Comparison of ENCODE assay signal across 8 cellular contexts in genomic region chrX:109733658-109734022, GRCh38. TPM values are rescaled to one million over a fixed set of nuclear protein-coding genes. Genes with fewer than 3 reads are reported as not detected.
DNase-seq lines count a peak whose midpoint lies in the region; ATAC-seq, FAIRE-seq and TF ChIP-seq lines count a peak whose summit lies in the region.

No MANE protein-coding gene starts in this region.

- H3F3A ChIP-seq in GM23248 (ENCODE audit: insufficient read depth) = peaks cover 17% of the 10 kb centered on the region

- H3K27ac ChIP-seq in GM23248 (peak overlapping the region; percentile 80), WERI-Rb-1 (peak overlapping the region; percentile 41; the same call in 1 of the 2 replicates), gastroesophageal sphincter (peak overlapping the region; percentile 48 to 88 (median 86)), small intestine (ENCODE audit: low read depth in 1 of 2, low read length in 1 of 2) (peak overlapping the region; percentile 60 to 83)

- peak overlapping the region; percentile 93 for H2AFZ ChIP-seq in GM23248

- H3K79me2 ChIP-seq in GM23248 (ENCODE audit: insufficient read depth) = peaks cover 44% of the 10 kb centered on the region

- TF ChIP-seq POLR2A in gastroesophageal sphincter (IDR thresholded peaks at IDR 0.05) = no peak

- no peak for TF ChIP-seq EP300 in gastroesophageal sphincter (IDR thresholded peaks at IDR 0.05)

- no peaks in the 10 kb centered on the region for H3K9me2 ChIP-seq in GM23248 (ENCODE audit: insufficient read depth)

- H3K4me2 ChIP-seq in GM23248 (ENCODE audit: unreplicated experiment) = peak overlapping the region; percentile 88

- in situ Hi-C loops in GM23248 (cut with MboI) = no loop called here

- ATAC-seq in gastroesophageal sphincter = peak; percentile 21

- H3K4me3 ChIP-seq in GM23248 (peak overlapping the region; percentile 95), WERI-Rb-1 (ENCODE audit: low read depth, low read length) (peak overlapping the region; percentile 59), gastroesophageal sphincter (peak overlapping the region; percentile 76 to 90), small intestine (ENCODE audit: low read depth in 1 of 2, low read length in 2 of 2) (peak overlapping the region in 1 of 2 donors; percentile 77)

- H3K36me3 ChIP-seq in GM23248 (ENCODE audit: low read depth) (no peaks in the 10 kb centered on the region), WERI-Rb-1 (no peaks in the 10 kb centered on the region), gastroesophageal sphincter (no peaks in the 10 kb centered on the region), small intestine (ENCODE audit: control insufficient read depth in 2 of 2, insufficient read depth in 2 of 2, low read length in 2 of 2) (no peaks in the 10 kb centered on the region)

- no peak for FAIRE-seq in small intestine (lab: Jason Lieb, UNC)

- no peaks in the 10 kb centered on the region for H4K20me1 ChIP-seq in GM23248 (ENCODE audit: insufficient read depth)

- DNase-seq in GM23248 (no peak), WERI-Rb-1 (no peak), small intestine (no peak), occipital lobe (lab: John Stamatoyannopoulos, UW) (no peak), HPDE6-E6E7 (ENCODE audit: extremely low spot score) (no peak), ureter (ENCODE audit: low spot score) (no peak)
- no peak for DNase-seq in stimulated activated CD4-positive, alpha-beta T cell treated with anti-CD3 and anti-CD28 coated beads, Interleukin-4, amount 100 ng/mL, for 1 hour

- H3K9me3 ChIP-seq in GM23248 (ENCODE audit: low read depth) = no peaks in the 10 kb centered on the region
- no peaks in the 10 kb centered on the region for H3K9me3 ChIP-seq in WERI-Rb-1 (ENCODE audit: severe bottlenecking)
- no peaks in the 10 kb centered on the region for H3K9me3 ChIP-seq in gastroesophageal sphincter
- H3K9me3 ChIP-seq in small intestine (ENCODE audit: control insufficient read depth, low read depth) = no peaks in the 10 kb centered on the region

- H3K4me1 ChIP-seq in GM23248 (ENCODE audit: insufficient read depth) (0 out of 2 replicates have a peak, but pooled peaks cover 5% of the 10 kb centered on the region), gastroesophageal sphincter (peaks cover 0 to 8% (median 0%) of the 10 kb centered on the region in 3 donors), small intestine (ENCODE audit: control insufficient read depth in 2 of 2, insufficient read depth in 1 of 2, low read depth in 1 of 2, low read length in 1 of 2) (no peaks in the 10 kb centered on the region)

- H3K9ac ChIP-seq in GM23248 = peak overlapping the region; percentile 93

- 3 to 6% methylated on average over 9 to 10 of the region's 10 CpGs for WGBS in GM23248 (ENCODE audit: low coverage in 1 of 2, low lambda C conversion rate in 2 of 2, missing lambda C conversion rate in 2 of 2), 2 experiments
- WGBS in gastroesophageal sphincter (ENCODE audit: low coverage in 1 of 2), 2 donors = 54% methylated on average over 4 of the region's 10 CpGs; no CpG with 5 or more reads in 1 of the 2 donors
- 17 to 39% (median 18%) methylated on average over 10 of the region's 10 CpGs for WGBS in small intestine, 3 donors

- no peak for TF ChIP-seq CTCF in WERI-Rb-1 (IDR thresholded peaks at IDR 0.05; ENCODE audit: low read depth, low read length)
- no peak for TF ChIP-seq CTCF in gastroesophageal sphincter (IDR thresholded peaks at IDR 0.05)

- H3K27me3 ChIP-seq in GM23248 (replicated peaks; ENCODE audit: insufficient read depth) (no peaks in the 10 kb centered on the region), WERI-Rb-1 (ENCODE audit: insufficient read depth, low read depth, severe bottlenecking) (peaks cover 23% of the 10 kb centered on the region), gastroesophageal sphincter (no peaks in the 10 kb centered on the region), small intestine (ENCODE audit: control insufficient read depth in 2 of 2, insufficient read depth in 2 of 2, low read length in 2 of 2) (no peaks in the 10 kb centered on the region)

RNA-seq across cellular contexts. Expression of gene ACSL4, which starts 0.6 kb away (rescaled TPM):
- total RNA-seq in GM23248 (2014; rRNA removed; shearing (Covaris generic)) = 68.2 and 81.7 TPM in 2 replicates
- polyA plus RNA-seq in GM23248 (2016; fragmentation: Nextera tagmentation; extraction: Ambion mirVana) (33.2 and 33.9 TPM in 2 replicates), small intestine (10 to 100 TPM in 1 of 3 donors, 1 to 10 TPM in 2; 6.2 to 19.2 (median 6.3) TPM)
- total RNA-seq in gastroesophageal sphincter (10 to 100 TPM; 43.0 to 96.5 (median 53.1) TPM), occipital lobe (196 TPM), ureter (38.8 TPM)
